Comparison of ENCODE assay signal across 17 cellular contexts in the genomic region with DNA sequence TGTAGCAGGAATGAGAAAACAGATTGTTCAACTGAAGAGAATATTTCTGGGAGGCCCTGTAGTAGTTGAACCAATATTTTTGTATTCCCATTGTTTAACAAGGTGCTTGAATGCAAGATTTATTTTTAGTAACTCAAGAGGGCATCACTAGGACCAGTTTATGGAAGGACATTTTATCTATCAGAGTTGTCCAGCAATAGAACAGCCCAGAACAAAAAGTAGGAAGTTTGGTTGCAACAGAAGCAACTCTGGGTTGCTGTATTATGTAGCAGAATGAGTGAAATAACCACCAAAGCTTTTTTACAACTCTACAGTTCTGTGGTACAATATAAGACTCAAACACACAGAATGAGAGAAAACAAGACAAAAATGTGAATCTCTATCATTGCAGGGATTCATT. TPM values are rescaled to one million over a fixed set of nuclear protein-coding genes. Genes with fewer than 3 reads are reported as not detected.
DNase-seq lines count a peak whose midpoint lies in the region; ATAC-seq and TF ChIP-seq lines count a peak whose summit lies in the region.
"Had no signal": no experiment of that assay in that cellular context is flagged by ENCODE, and none has a peak within 500 bp of the region (broad histone marks: within the 10 kb centered on the region; RNA-seq: fewer than 3 reads in every experiment).

No MANE protein-coding gene starts in this region.

- peak overlapping the region; percentile 65 for H3K27ac ChIP-seq in hepatocyte
- H3K27ac ChIP-seq in rectal smooth muscle tissue (ENCODE audit: low read depth, low read length): peak overlapping the region; percentile 51
- H3K27ac ChIP-seq: HL-60 had no signal

- DNase-seq in Right ventricle myocardium inferior (ENCODE audit: missing footprints): no peak
- DNase-seq in cardiac septum (ENCODE audit: low spot score): no peak
- DNase-seq in hepatocyte (ENCODE audit: low spot score): no peak
- no peak for DNase-seq in NCI-H1930 (lab: John Stamatoyannopoulos, UW)
- DNase-seq in NCI-H187 treated with DMSO at 0.1 percent for 48 hours (lab: John Stamatoyannopoulos, UW): no peak
- no peak for DNase-seq in T-helper 2 cell
- DNase-seq: activated CD8-positive, alpha-beta T cell treated with anti-CD3 and anti-CD28 coated beads, Interleukin-2, amount 10 ng/mL, durations not matched to agents 7 days and 5 days; adrenal gland; CD8-positive, alpha-beta memory T cell; DND-41; Karpas-422; kidney; NCI-H446 treated with DMSO at 0.1 percent for 48 hours had no signal

- TF ChIP-seq CTCF in hepatocyte (IDR thresholded peaks at IDR 0.05; ENCODE audit: poor library complexity): no peak

- no peaks in the 10 kb centered on the region for H3K9me2 ChIP-seq in hepatocyte (replicated peaks; ENCODE audit: insufficient read depth)

- no peak overlapping the region for H3K9ac ChIP-seq in rectal smooth muscle tissue (ENCODE audit: low read length)

- H3K36me3 ChIP-seq in hepatocyte (replicated peaks; ENCODE audit: insufficient read depth, low read depth): no peaks in the 10 kb centered on the region
- H3K36me3 ChIP-seq in rectal smooth muscle tissue (ENCODE audit: control insufficient read depth, insufficient read depth, low read length): no peaks in the 10 kb centered on the region
- H3K36me3 ChIP-seq: adrenal gland had no signal

- H4K20me1 ChIP-seq in hepatocyte (ENCODE audit: insufficient read depth, poor library complexity, severe bottlenecking): no peaks in the 10 kb centered on the region

- peak; percentile 28 for ATAC-seq in Right ventricle myocardium inferior
- no peak for ATAC-seq in HG03378 (IDR thresholded peaks at IDR 0.05; ENCODE audit: unreplicated experiment)
- ATAC-seq: activated CD8-positive, alpha-beta T cell treated with anti-CD3 and anti-CD28 coated beads, Interleukin-2, amount 10 ng/mL, durations not matched to agents 7 days and 5 days; activated T-helper 17 cell treated with anti-CD3 and anti-CD28 coated beads, Interleukin-2, amount 50 U/mL, for 72 hours had no signal

- intact Hi-C loops in Right ventricle myocardium inferior (cut with DNase I) (no loop called here), cardiac septum (cut with DNase I) (no loop called here)

- H3K9me3 ChIP-seq in hepatocyte (ENCODE audit: low read depth): no peaks in the 10 kb centered on the region
- H3K9me3 ChIP-seq: adrenal gland had no signal

- H3K79me2 ChIP-seq in hepatocyte: no peaks in the 10 kb centered on the region

- H3K4me1 ChIP-seq in hepatocyte (ENCODE audit: insufficient read depth) (peaks cover 39% of the 10 kb centered on the region), rectal smooth muscle tissue (ENCODE audit: control insufficient read depth, insufficient read depth, low read length) (peaks cover 33% of the 10 kb centered on the region)

- H3K27me3 ChIP-seq in hepatocyte (no peaks in the 10 kb centered on the region), rectal smooth muscle tissue (ENCODE audit: control insufficient read depth, insufficient read depth, low read length) (no peaks in the 10 kb centered on the region)
- H3K27me3 ChIP-seq: adrenal gland had no signal

- H3K4me2 ChIP-seq in hepatocyte: peak overlapping the region; percentile 38

- no peak overlapping the region for H2AFZ ChIP-seq in hepatocyte

- H3K4me3 ChIP-seq in hepatocyte: no peak overlapping the region
- H3K4me3 ChIP-seq in rectal smooth muscle tissue (ENCODE audit: low read length): no peak overlapping the region
- H3K4me3 ChIP-seq: adrenal gland had no signal

RNA-seq across cellular contexts. Expression of a gene that starts 34.7 kb away (rescaled TPM):
- total RNA-seq in Right ventricle myocardium inferior (27.5 TPM), cardiac septum (48.7 TPM), hepatocyte (29.4 and 30.5 TPM in 2 replicates)
- 8.1 and 10.1 TPM in 2 replicates for polyA plus RNA-seq in hepatocyte
- total RNA-seq: activated CD8-positive, alpha-beta T cell treated with anti-CD3 and anti-CD28 coated beads, Interleukin-2, amount 10 ng/mL, durations not matched to agents 7 days and 5 days; activated T-helper 17 cell treated with anti-CD3 and anti-CD28 coated beads, Interleukin-2, amount 50 U/mL, for 72 hours had no signal
- polyA plus RNA-seq: CD8-positive, alpha-beta memory T cell had no signal
